Comparison of ENCODE assay signal across 19 cellular contexts in genomic region chr18:59606193-59607175, GRCh38.
A peak's percentile ranks its signal among the peaks of the same experiment; 100 is the strongest.
DNase-seq lines count a peak whose midpoint lies in the region; ATAC-seq and TF ChIP-seq lines count a peak whose summit lies in the region.
"Had no signal": no experiment of that assay in that cellular context is flagged by ENCODE, and none has a peak within 500 bp of the region (broad histone marks: within the 10 kb centered on the region; RNA-seq: fewer than 3 reads in every experiment).

No MANE protein-coding gene starts in this region.

- DNase-seq in AG10803 (ENCODE audit: low read depth) (peak; percentile 42), M059J (ENCODE audit: low read depth) (peak; percentile 62), fibroblast of pulmonary artery (ENCODE audit: low read depth) (peak; percentile 11), nephron progenitor cell (no peak), BE2C (no peak), NCI-H82 treated with DMSO at 0.1 percent for 48 hours (lab: John Stamatoyannopoulos, UW; ENCODE audit: unreplicated experiment) (no peak)
- DNase-seq: activated CD8-positive, alpha-beta memory T cell treated with anti-CD3 and anti-CD28 coated beads, Interleukin-2, amount 50 U/mL, for 4 hours; activated naive CD4-positive, alpha-beta T cell treated with anti-CD3 and anti-CD28 coated beads, Interleukin-2, amount 10 ng/mL, durations not matched to agents 7 days and 5 days; AML-193; central memory CD4-positive, alpha-beta T cell; DMS153; NCI-H1092; NCI-H2227 treated with DMSO at 0.1 percent for 48 hours; PC-3; tibial artery had no signal

- no peaks in the 10 kb centered on the region for H3K4me1 ChIP-seq in BE2C
- H3K4me1 ChIP-seq: tibial artery had no signal

- no peaks in the 10 kb centered on the region for H3K36me3 ChIP-seq in BE2C
- H3K36me3 ChIP-seq: tibial artery had no signal

- H3K4me3 Mint-ChIP-seq in nephron progenitor cell = no peak overlapping the region
- no peak overlapping the region for H3K4me3 Mint-ChIP-seq in stimulated activated memory B cell treated with anti-CD40 and anti-IgM and Interleukin-4, amounts not matched to agents 10 μg/mL and 1 μg/mL and 100 μg/mL, for 72 hours
- H3K4me3 Mint-ChIP-seq: activated naive CD4-positive, alpha-beta T cell treated with anti-CD3 and anti-CD28 coated beads, Interleukin-2, amount 10 ng/mL, durations not matched to agents 7 days and 5 days; memory B cell; WTC11 had no signal

- H3K9me3 ChIP-seq in BE2C = no peaks in the 10 kb centered on the region
- H3K9me3 ChIP-seq: tibial artery had no signal

- H3K4me3 ChIP-seq in AG10803 (ENCODE audit: low read length) = no peak overlapping the region
- no peak overlapping the region for H3K4me3 ChIP-seq in fibroblast of pulmonary artery (replicated peaks; ENCODE audit: low read depth, low read length)
- no peak overlapping the region for H3K4me3 ChIP-seq in BE2C (ENCODE audit: low read depth, low read length)
- H3K4me3 ChIP-seq: tibial artery had no signal

- no peak for ATAC-seq in GM18511 (IDR thresholded peaks at IDR 0.05; ENCODE audit: unreplicated experiment)
- no peak for ATAC-seq in stimulated activated memory B cell treated with anti-CD40 and anti-IgM and Interleukin-4, amounts not matched to agents 10 μg/mL and 1 μg/mL and 100 μg/mL, for 72 hours
- ATAC-seq: PC-3, WTC11 had no signal

- H3K36me3 Mint-ChIP-seq in nephron progenitor cell (ENCODE audit: low read depth) = peaks cover 8% of the 10 kb centered on the region
- no peaks in the 10 kb centered on the region for H3K36me3 Mint-ChIP-seq in stimulated activated memory B cell treated with anti-CD40 and anti-IgM and Interleukin-4, amounts not matched to agents 10 μg/mL and 1 μg/mL and 100 μg/mL, for 72 hours
- H3K36me3 Mint-ChIP-seq: activated naive CD4-positive, alpha-beta T cell treated with anti-CD3 and anti-CD28 coated beads, Interleukin-2, amount 10 ng/mL, durations not matched to agents 7 days and 5 days; memory B cell; WTC11 had no signal

- peaks cover 21% of the 10 kb centered on the region for H3K9me3 Mint-ChIP-seq in nephron progenitor cell
- H3K9me3 Mint-ChIP-seq in stimulated activated memory B cell treated with anti-CD40 and anti-IgM and Interleukin-4, amounts not matched to agents 10 μg/mL and 1 μg/mL and 100 μg/mL, for 72 hours = peaks cover 2% of the 10 kb centered on the region
- H3K9me3 Mint-ChIP-seq: activated naive CD4-positive, alpha-beta T cell treated with anti-CD3 and anti-CD28 coated beads, Interleukin-2, amount 10 ng/mL, durations not matched to agents 7 days and 5 days had no signal

- H3K27me3 ChIP-seq in BE2C = no peaks in the 10 kb centered on the region
- H3K27me3 ChIP-seq: tibial artery had no signal

- no peak for TF ChIP-seq CTCF in AG10803 (conservative IDR thresholded peaks at IDR 0.05; ENCODE audit: low read length)
- TF ChIP-seq CTCF in fibroblast of pulmonary artery (IDR thresholded peaks at IDR 0.05; ENCODE audit: low read length, missing control alignments) = no peak
- no peak for TF ChIP-seq CTCF in nephron progenitor cell (IDR thresholded peaks at IDR 0.05)
- TF ChIP-seq CTCF in BE2C (IDR thresholded peaks at IDR 0.05; ENCODE audit: low read depth, low read length) = no peak

- H3K27me3 Mint-ChIP-seq in nephron progenitor cell (ENCODE audit: low read depth, poor library complexity) = peaks cover 12% of the 10 kb centered on the region
- no peaks in the 10 kb centered on the region for H3K27me3 Mint-ChIP-seq in stimulated activated memory B cell treated with anti-CD40 and anti-IgM and Interleukin-4, amounts not matched to agents 10 μg/mL and 1 μg/mL and 100 μg/mL, for 72 hours
- H3K27me3 Mint-ChIP-seq: activated naive CD4-positive, alpha-beta T cell treated with anti-CD3 and anti-CD28 coated beads, Interleukin-2, amount 10 ng/mL, durations not matched to agents 7 days and 5 days had no signal

- peaks cover 18% of the 10 kb centered on the region for H3K4me1 Mint-ChIP-seq in nephron progenitor cell
- no peaks in the 10 kb centered on the region for H3K4me1 Mint-ChIP-seq in stimulated activated memory B cell treated with anti-CD40 and anti-IgM and Interleukin-4, amounts not matched to agents 10 μg/mL and 1 μg/mL and 100 μg/mL, for 72 hours
- H3K4me1 Mint-ChIP-seq: activated naive CD4-positive, alpha-beta T cell treated with anti-CD3 and anti-CD28 coated beads, Interleukin-2, amount 10 ng/mL, durations not matched to agents 7 days and 5 days; memory B cell had no signal

- H3K27ac Mint-ChIP-seq in nephron progenitor cell = peak overlapping the region; percentile 31
- no peak overlapping the region for H3K27ac Mint-ChIP-seq in stimulated activated memory B cell treated with anti-CD40 and anti-IgM and Interleukin-4, amounts not matched to agents 10 μg/mL and 1 μg/mL and 100 μg/mL, for 72 hours
- H3K27ac Mint-ChIP-seq: activated naive CD4-positive, alpha-beta T cell treated with anti-CD3 and anti-CD28 coated beads, Interleukin-2, amount 10 ng/mL, durations not matched to agents 7 days and 5 days; memory B cell; WTC11 had no signal

Comparison
In these comparisons a context has a peak if more than half of its experiments do, and no peak if none do; other contexts are left out.
1. DNase-seq: peak in AG10803 (single experiment), M059J (single experiment) and fibroblast of pulmonary artery (single experiment); none in nephron progenitor cell (single experiment), BE2C (single experiment) and NCI-H82 treated with DMSO at 0.1 percent for 48 hours (single experiment).